ENCODE assay signal across 22 cellular contexts in genomic region chr10:75887981-75888380, GRCh38.
"Had no signal": no experiment of that assay in that cellular context is flagged by ENCODE, and none has a peak within 500 bp of the region (broad histone marks: within the 10 kb centered on the region; RNA-seq: fewer than 3 reads in every experiment).

No MANE protein-coding gene starts in this region.

- ATAC-seq: activated CD4-positive, alpha-beta T cell treated with anti-CD3 and anti-CD28 coated beads for 36 hours; activated T-helper 17 cell treated with anti-CD3 and anti-CD28 coated beads, Interleukin-2, amount 50 U/mL, for 72 hours; HepG2 had no signal

- H3K9me3 Mint-ChIP-seq: activated CD4-positive, alpha-beta memory T cell treated with anti-CD3 and anti-CD28 coated beads, Interleukin-2, amount 10 ng/mL, durations not matched to agents 7 days and 5 days; activated naive CD4-positive, alpha-beta T cell treated with anti-CD3 and anti-CD28 coated beads for 36 hours; activated naive CD8-positive, alpha-beta T cell treated with anti-CD3 and anti-CD28 coated beads for 36 hours; activated T-helper 17 cell treated with anti-CD3 and anti-CD28 coated beads, Interleukin-2, amount 50 U/mL, for 72 hours had no signal

- FAIRE-seq: bronchial epithelial cell, HepG2 had no signal

- H3K36me3 Mint-ChIP-seq: activated naive CD8-positive, alpha-beta T cell treated with anti-CD3 and anti-CD28 coated beads for 36 hours had no signal

- H3K4me3 Mint-ChIP-seq: activated CD4-positive, alpha-beta memory T cell treated with anti-CD3 and anti-CD28 coated beads, Interleukin-2, amount 10 ng/mL, durations not matched to agents 7 days and 5 days; activated CD4-positive, alpha-beta T cell treated with anti-CD3 and anti-CD28 coated beads for 36 hours; activated naive CD4-positive, alpha-beta T cell treated with anti-CD3 and anti-CD28 coated beads for 36 hours; activated naive CD8-positive, alpha-beta T cell treated with anti-CD3 and anti-CD28 coated beads for 36 hours; activated T-helper 17 cell treated with anti-CD3 and anti-CD28 coated beads, Interleukin-2, amount 50 U/mL, for 72 hours had no signal

- H3K4me1 Mint-ChIP-seq: activated CD4-positive, alpha-beta memory T cell treated with anti-CD3 and anti-CD28 coated beads, Interleukin-2, amount 10 ng/mL, durations not matched to agents 7 days and 5 days; activated CD4-positive, alpha-beta T cell treated with anti-CD3 and anti-CD28 coated beads for 36 hours; activated naive CD8-positive, alpha-beta T cell treated with anti-CD3 and anti-CD28 coated beads for 36 hours; activated T-helper 17 cell treated with anti-CD3 and anti-CD28 coated beads, Interleukin-2, amount 50 U/mL, for 72 hours had no signal

- H3K27ac Mint-ChIP-seq: activated CD4-positive, alpha-beta memory T cell treated with anti-CD3 and anti-CD28 coated beads, Interleukin-2, amount 10 ng/mL, durations not matched to agents 7 days and 5 days; activated CD4-positive, alpha-beta T cell treated with anti-CD3 and anti-CD28 coated beads for 36 hours; activated naive CD4-positive, alpha-beta T cell treated with anti-CD3 and anti-CD28 coated beads for 36 hours; activated naive CD8-positive, alpha-beta T cell treated with anti-CD3 and anti-CD28 coated beads for 36 hours; activated T-helper 17 cell treated with anti-CD3 and anti-CD28 coated beads, Interleukin-2, amount 50 U/mL, for 72 hours had no signal

- H3K27me3 Mint-ChIP-seq: activated CD4-positive, alpha-beta memory T cell treated with anti-CD3 and anti-CD28 coated beads, Interleukin-2, amount 10 ng/mL, durations not matched to agents 7 days and 5 days; activated CD4-positive, alpha-beta T cell treated with anti-CD3 and anti-CD28 coated beads for 36 hours; activated naive CD8-positive, alpha-beta T cell treated with anti-CD3 and anti-CD28 coated beads for 36 hours; activated T-helper 17 cell treated with anti-CD3 and anti-CD28 coated beads, Interleukin-2, amount 50 U/mL, for 72 hours had no signal

- DNase-seq: activated CD4-positive, alpha-beta memory T cell treated with anti-CD3 and anti-CD28 coated beads, Interleukin-2, amount 10 ng/mL, durations not matched to agents 7 days and 5 days; activated CD4-positive, alpha-beta T cell treated with anti-CD3 and anti-CD28 coated beads for 36 hours; activated CD4-positive, alpha-beta T cell treated with anti-CD3 and anti-CD28 coated beads, Interleukin-2, amount 50 U/mL, for 1 hour; activated gamma-delta T cell; activated naive CD4-positive, alpha-beta T cell treated with anti-CD3 and anti-CD28 coated beads for 36 hours; activated naive CD8-positive, alpha-beta T cell treated with anti-CD3 and anti-CD28 coated beads for 36 hours; activated T-cell treated with anti-CD3 and anti-CD28 coated beads for 4 hours; activated T-cell treated with anti-CD3 and anti-CD28 coated beads, Interleukin-2, amount 50 U/mL, for 48 hours; anterior cingulate cortex; central memory CD4-positive, alpha-beta T cell; NCI-H1436; NCI-H2107; NCI-H2227 treated with DMSO at 0.1 percent for 48 hours; NCI-H446 treated with DMSO at 0.1 percent for 48 hours; NCI-H526 treated with DMSO at 0.1 percent for 48 hours; SJCRH30; SK-N-SH; T-helper 1 cell; WERI-Rb-1 had no signal
